ENCODE assay signal across 8 cellular contexts in genomic region chr17:28807925-28808641, GRCh38. TPM values are rescaled to one million over a fixed set of nuclear protein-coding genes. Genes with fewer than 3 reads are reported as not detected.
DNase-seq lines count a peak whose midpoint lies in the region; ATAC-seq and TF ChIP-seq lines count a peak whose summit lies in the region.

No MANE protein-coding gene starts in this region.

- peak overlapping the region; percentile 95 for H3K27ac Mint-ChIP-seq in osteocyte (ENCODE audit: unreplicated experiment)

- CTCF ChIA-PET in A673 (lab: Charles Lee), result interaction anchor here (0.6 kb wide), 1 partner anchor 76 kb away, joined by 6 read pairs; no protein-coding TSS in a partner anchor

- peak overlapping the region; percentile 45 for H3K4me3 Mint-ChIP-seq in osteocyte (ENCODE audit: unreplicated experiment)

- H3K27ac ChIP-seq in A673 (ENCODE audit: low read depth, low read length, poor library complexity, severe bottlenecking) (peak overlapping the region; percentile 39), SJCRH30 (peak overlapping the region; percentile 84), esophagus squamous epithelium (peak overlapping the region; percentile 74 to 96 (median 93))

- no peak for ATAC-seq in HG02852 (IDR thresholded peaks at IDR 0.05; ENCODE audit: unreplicated experiment)

- 6 to 9% methylated on average over 2 of the region's 2 CpGs for WGBS in esophagus squamous epithelium, 2 donors

- H3K4me1 ChIP-seq in A673 (ENCODE audit: insufficient read depth, low read length, poor library complexity, severe bottlenecking) (peaks cover 38% of the 10 kb centered on the region), SJCRH30 (peaks cover 36% of the 10 kb centered on the region), esophagus squamous epithelium (peaks cover 40 to 60% (median 45%) of the 10 kb centered on the region in 3 donors)

- peak; percentile 31 for DNase-seq in A673 (ENCODE audit: low spot score)
- peak; percentile 94 for DNase-seq in HCEC 1CT
- DNase-seq in SJCRH30, result peak; percentile 46 to 73
- no peak for DNase-seq in esophagus squamous epithelium (lab: John Stamatoyannopoulos, UW)
- DNase-seq in osteocyte (ENCODE audit: extremely low spot score, unreplicated experiment), result no peak
- no peak for DNase-seq in NCI-H187 (lab: John Stamatoyannopoulos, UW)
- no peak for DNase-seq in erythroblast (lab: John Stamatoyannopoulos, UW)

- H3K36me3 Mint-ChIP-seq in osteocyte (ENCODE audit: unreplicated experiment), result peaks cover 6% of the 10 kb centered on the region

- H3K27me3 Mint-ChIP-seq in osteocyte (ENCODE audit: unreplicated experiment), result no peaks in the 10 kb centered on the region

- no TSS peak for BruUV-seq in A673 (replicated peaks; lab: Mats Ljungman, UMichigan)

- H3K36me3 ChIP-seq in A673 (ENCODE audit: insufficient read depth, low read length, poor library complexity, severe bottlenecking) (peaks cover 13% of the 10 kb centered on the region), SJCRH30 (peaks cover 9% of the 10 kb centered on the region; the same call in 1 of the 2 replicates), esophagus squamous epithelium (peaks cover 0 to 33% (median 0%) of the 10 kb centered on the region in 3 donors)

- H3K9me3 ChIP-seq in A673 (ENCODE audit: low read depth, low read length, poor library complexity, severe bottlenecking) (no peaks in the 10 kb centered on the region), SJCRH30 (replicated peaks) (no peaks in the 10 kb centered on the region), esophagus squamous epithelium (no peaks in the 10 kb centered on the region)

- H3K9me3 Mint-ChIP-seq in osteocyte (ENCODE audit: unreplicated experiment), result no peaks in the 10 kb centered on the region

- H3K4me3 ChIP-seq in A673 (ENCODE audit: low read depth, low read length, poor library complexity, severe bottlenecking) (no peak overlapping the region), SJCRH30 (no peak overlapping the region), esophagus squamous epithelium (peak overlapping the region in 1 of 4 donors; percentile 38)

- H3K27me3 ChIP-seq in A673 (replicated peaks; ENCODE audit: insufficient read depth, low read depth, low read length, poor library complexity) (no peaks in the 10 kb centered on the region), SJCRH30 (no peaks in the 10 kb centered on the region), esophagus squamous epithelium (no peaks in the 10 kb centered on the region)

- intact Hi-C loops in A673 (cut with micrococcal nuclease; ENCODE audit: unreplicated experiment), result no loop called here
- intact Hi-C loops in esophagus squamous epithelium (cut with DNase I), result no loop called here

- H3K4me1 Mint-ChIP-seq in osteocyte (ENCODE audit: unreplicated experiment), result peaks cover 49% of the 10 kb centered on the region

- TF ChIP-seq CTCF in A673 (conservative IDR thresholded peaks at IDR 0.05; ENCODE audit: low read depth, low read length) (no peak), esophagus squamous epithelium (IDR thresholded peaks at IDR 0.05) (no peak), osteocyte (IDR thresholded peaks at IDR 0.05) (no peak)

- TF ChIP-seq POLR2A in esophagus squamous epithelium (IDR thresholded peaks at IDR 0.05) (no peak), erythroblast (IDR thresholded peaks at IDR 0.05; ENCODE audit: low read length) (no peak)

- POLR2A ChIA-PET in A673 (lab: Charles Lee; ENCODE audit: low non-redundant PET), result no interaction called here

RNA-seq across cellular contexts. Expression of gene FAM222B, which starts 34.5 kb away (rescaled TPM):
- 27.3 and 31.8 TPM in 2 replicates for total RNA-seq in A673 (2021)
- 17.4 and 22.8 TPM in 2 replicates for total RNA-seq in SJCRH30 (2014; rRNA removed; shearing (Covaris generic))
- total RNA-seq in esophagus squamous epithelium, result 10 to 100 TPM in 2 of 4 donors, 1 to 10 TPM in 2; 8.0 to 16.4 (median 11.2) TPM
- total RNA-seq in osteocyte, result 19.4 and 21.2 TPM in 2 replicates

RNA-seq across cellular contexts. Expression of gene ERAL1, which starts 46.7 kb away (rescaled TPM):
- 80.5 and 85.2 TPM in 2 replicates for total RNA-seq in A673 (2021)
- total RNA-seq in SJCRH30 (2014; rRNA removed; shearing (Covaris generic)), result 58.2 and 63.5 TPM in 2 replicates
- 10 to 100 TPM; 24.7 to 41.6 (median 37.8) TPM for total RNA-seq in esophagus squamous epithelium
- 38.3 and 38.5 TPM in 2 replicates for total RNA-seq in osteocyte

Comparison
In these comparisons a context has a peak if more than half of its experiments do, and no peak if none do; other contexts are left out.
1. DNase-seq: peak in A673 (single experiment), HCEC 1CT (single experiment) and SJCRH30 (2 of 2); none in esophagus squamous epithelium (single experiment), osteocyte (single experiment), NCI-H187 (0 of 2) and erythroblast (0 of 2).
2. H3K27ac ChIP-seq: peak in every context shown above with its lines; median percentile 93 in esophagus squamous epithelium; 84 in SJCRH30; 39 in A673.